34 cellular contexts compared by ENCODE assay signal in the genomic region with DNA sequence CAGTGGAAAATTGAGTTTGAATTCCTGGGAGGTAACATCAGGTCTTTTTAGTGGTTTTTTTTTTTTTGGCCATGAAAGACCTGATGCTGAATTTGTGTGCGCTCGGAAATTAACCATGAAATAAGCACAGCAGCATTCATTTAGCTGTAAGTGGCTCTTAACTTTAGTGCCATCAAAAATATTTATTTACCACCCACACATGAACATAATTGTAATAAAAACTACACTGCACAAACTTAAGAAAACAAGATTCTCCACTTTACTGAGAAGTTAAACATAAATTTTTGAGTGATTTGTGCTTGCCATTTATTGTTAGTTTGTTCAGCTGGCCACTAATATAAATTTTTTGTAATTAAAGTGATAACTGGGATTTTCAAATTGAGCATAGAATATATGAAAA.
"Had no signal": no experiment of that assay in that cellular context is flagged by ENCODE, and none has a peak within 500 bp of the region (broad histone marks: within the 10 kb centered on the region; RNA-seq: fewer than 3 reads in every experiment).

No MANE protein-coding gene starts in this region.

- H3K4me1 ChIP-seq: SJCRH30 had no signal

- DNase-seq: activated CD4-positive, alpha-beta memory T cell treated with anti-CD3 and anti-CD28 coated beads, Interleukin-2, amount 10 ng/mL, durations not matched to agents 7 days and 5 days; activated CD4-positive, alpha-beta T cell treated with anti-CD3 and anti-CD28 coated beads for 1 hour; activated CD4-positive, alpha-beta T cell treated with anti-CD3 and anti-CD28 coated beads for 48 hours; activated CD4-positive, CD25-positive, alpha-beta regulatory T cell; activated CD8-positive, alpha-beta memory T cell treated with anti-CD3 and anti-CD28 coated beads for 24 hours; activated CD8-positive, alpha-beta memory T cell treated with anti-CD3 and anti-CD28 coated beads, Interleukin-2, amount 10 ng/mL, durations not matched to agents 7 days and 5 days; activated CD8-positive, alpha-beta memory T cell treated with anti-CD3 and anti-CD28 coated beads, Interleukin-2, amount 50 U/mL, for 48 hours; activated effector memory CD4-positive, alpha-beta T cell treated with anti-CD3 and anti-CD28 coated beads, Interleukin-2, amount 50 U/mL, for 16 hours; activated naive CD4-positive, alpha-beta T cell; activated naive CD4-positive, alpha-beta T cell treated with anti-CD3 and anti-CD28 coated beads, Interleukin-2, amount 50 U/mL, for 16 hours; activated naive CD8-positive, alpha-beta T cell treated with anti-CD3 and anti-CD28 coated beads for 36 hours; activated T-cell treated with anti-CD3 and anti-CD28 coated beads, Interleukin-2, amount 50 U/mL, for 48 hours; amniotic stem cell; aorta; NCI-H1092 treated with DMSO at 0.1 percent for 48 hours; NCI-H146; NCI-H187; NCI-H2029 treated with DMSO at 0.1 percent for 48 hours; NCI-H2171 treated with DMSO at 0.1 percent for 48 hours; NCI-H2227 treated with DMSO at 0.1 percent for 48 hours; NCI-H446; NCI-H510A treated with DMSO at 0.1 percent for 48 hours; NCI-H69; NCI-H82; NK-92 treated with Interleukin-12 subunit alpha and Interleukin-12 subunit beta, amount 100 ng/mL, for 24 hours; OCI-M1; SHP77; SJCRH30; T1000; WERI-Rb-1 had no signal

- H3K9me3 Mint-ChIP-seq: activated CD4-positive, alpha-beta memory T cell treated with anti-CD3 and anti-CD28 coated beads, Interleukin-2, amount 10 ng/mL, durations not matched to agents 7 days and 5 days; activated naive CD8-positive, alpha-beta T cell treated with anti-CD3 and anti-CD28 coated beads for 36 hours; activated T-helper 17 cell treated with anti-CD3 and anti-CD28 coated beads, Interleukin-2, amount 50 U/mL, for 72 hours; central memory CD8-positive, alpha-beta T cell had no signal

- H3K36me3 Mint-ChIP-seq: activated naive CD8-positive, alpha-beta T cell treated with anti-CD3 and anti-CD28 coated beads for 36 hours had no signal

- H3K36me3 ChIP-seq: cardiac muscle cell, SJCRH30, WERI-Rb-1 had no signal

- H3K27ac Mint-ChIP-seq: activated CD4-positive, alpha-beta memory T cell treated with anti-CD3 and anti-CD28 coated beads, Interleukin-2, amount 10 ng/mL, durations not matched to agents 7 days and 5 days; activated CD8-positive, alpha-beta memory T cell treated with anti-CD3 and anti-CD28 coated beads, Interleukin-2, amount 10 ng/mL, durations not matched to agents 7 days and 5 days; activated naive CD8-positive, alpha-beta T cell treated with anti-CD3 and anti-CD28 coated beads for 36 hours; activated T-helper 17 cell treated with anti-CD3 and anti-CD28 coated beads, Interleukin-2, amount 50 U/mL, for 72 hours had no signal

- H3K27ac ChIP-seq: cardiac muscle cell, SJCRH30, SK-N-MC, WERI-Rb-1 had no signal

- H3K27me3 Mint-ChIP-seq: activated T-helper 17 cell treated with anti-CD3 and anti-CD28 coated beads, Interleukin-2, amount 50 U/mL, for 72 hours; central memory CD8-positive, alpha-beta T cell had no signal

- H3K9me3 ChIP-seq: SJCRH30 had no signal

- H3K4me3 ChIP-seq: cardiac muscle cell, SJCRH30, SK-N-MC had no signal

- H3K4me3 Mint-ChIP-seq: activated CD4-positive, alpha-beta memory T cell treated with anti-CD3 and anti-CD28 coated beads, Interleukin-2, amount 10 ng/mL, durations not matched to agents 7 days and 5 days; activated CD8-positive, alpha-beta memory T cell treated with anti-CD3 and anti-CD28 coated beads, Interleukin-2, amount 10 ng/mL, durations not matched to agents 7 days and 5 days; activated naive CD8-positive, alpha-beta T cell treated with anti-CD3 and anti-CD28 coated beads for 36 hours; central memory CD8-positive, alpha-beta T cell had no signal
